36 cellular contexts compared by ENCODE assay signal in genomic region chr1:71294178-71294577, GRCh38.
A peak's percentile ranks its signal among the peaks of the same experiment; 100 is the strongest.
DNase-seq lines count a peak whose midpoint lies in the region; TF ChIP-seq lines count a peak whose summit lies in the region.
"Had no signal": no experiment of that assay in that cellular context is flagged by ENCODE, and none has a peak within 500 bp of the region (broad histone marks: within the 10 kb centered on the region; RNA-seq: fewer than 3 reads in every experiment).

No MANE protein-coding gene starts in this region.

- no peak overlapping the region; the same call in 1 of the 2 replicates for H3K27ac ChIP-seq in GM23248
- H3K27ac ChIP-seq in H9 (ENCODE audit: insufficient read length, low read depth, low read length), result no peak overlapping the region
- no peak overlapping the region for H3K27ac ChIP-seq in SK-N-SH (ENCODE audit: low read depth in 2 of 2, low read length in 1 of 2)
- H3K27ac ChIP-seq: A549, BLaER1, breast epithelium, epithelial cell of prostate, heart left ventricle, psoas muscle, SJCRH30, tibial nerve, VCaP had no signal

- H3K23me2 ChIP-seq in H9 (ENCODE audit: insufficient read length, low read depth, low read length, poor library complexity, severe bottlenecking), result no peaks in the 10 kb centered on the region

- no peak overlapping the region for H3K9ac ChIP-seq in GM23248
- no peak overlapping the region for H3K9ac ChIP-seq in H9 (ENCODE audit: extremely low read depth, insufficient read length, low read length)
- H3K9ac ChIP-seq in SK-N-SH, result no peak overlapping the region
- H3K9ac ChIP-seq: BLaER1 had no signal

- no peaks in the 10 kb centered on the region for H3K9me3 ChIP-seq in GM23248 (ENCODE audit: low read depth)
- H3K9me3 ChIP-seq in H9 (ENCODE audit: control insufficient read depth, low read depth, low read length), result no peaks in the 10 kb centered on the region
- no peaks in the 10 kb centered on the region for H3K9me3 ChIP-seq in SK-N-SH
- H3K9me3 ChIP-seq: A549, BLaER1, breast epithelium, heart left ventricle, psoas muscle, SJCRH30, tibial nerve had no signal

- H3K27ac Mint-ChIP-seq in H9, result no peak overlapping the region
- H3K27ac Mint-ChIP-seq: activated CD4-positive, alpha-beta T cell treated with anti-CD3 and anti-CD28 coated beads for 36 hours; activated CD8-positive, alpha-beta T cell treated with anti-CD3 and anti-CD28 coated beads, Interleukin-2, amount 10 ng/mL, durations not matched to agents 7 days and 5 days; activated naive CD4-positive, alpha-beta T cell treated with anti-CD3 and anti-CD28 coated beads, Interleukin-2, amount 50 U/mL, for 24 hours; activated T-helper 2 cell treated with anti-CD3 and anti-CD28 coated beads, Interferon-gamma antibody, Interleukin-2, Interleukin-4, amounts not matched to agents 10 μg/mL and 5 μg/mL and 100 μg/mL, durations not matched to agents 14 hours and 24 hours and 36 hours; natural killer cell had no signal

- H4K91ac ChIP-seq in H9 (ENCODE audit: insufficient read length, low read depth, low read length), result no peak overlapping the region

- H2BK120ac ChIP-seq in H9 (ENCODE audit: low read depth, low read length, poor library complexity, severe bottlenecking), result no peak overlapping the region

- no peak overlapping the region for H4K8ac ChIP-seq in H9 (replicated peaks; ENCODE audit: insufficient read length, low read depth, low read length)

- 0 out of 2 replicates have a peak, but pooled peaks cover 5% of the 10 kb centered on the region for H3F3A ChIP-seq in GM23248 (ENCODE audit: insufficient read depth)
- no peaks in the 10 kb centered on the region for H3F3A ChIP-seq in SK-N-SH (replicated peaks; ENCODE audit: insufficient read depth)

- 21 to 24% methylated on average over 5 of the region's 5 CpGs for WGBS in GM23248 (ENCODE audit: low coverage in 1 of 2, low lambda C conversion rate in 2 of 2, missing lambda C conversion rate in 2 of 2), 2 experiments
- WGBS in H9 (ENCODE audit: extremely low coverage, insufficient read length, low lambda C conversion rate), result no CpG with 5 or more reads among the region's 5 CpGs
- 38% methylated on average over 5 of the region's 5 CpGs for WGBS in SK-N-SH (ENCODE audit: low lambda C conversion rate)

- no peak overlapping the region for H3K23ac ChIP-seq in H9 (ENCODE audit: insufficient read length, low read depth, low read length)

- no peak overlapping the region for H3K18ac ChIP-seq in H9 (ENCODE audit: insufficient read length, low read depth, low read length)

- H3K36me3 Mint-ChIP-seq in H9 (ENCODE audit: insufficient read depth in 1 of 3, low read depth in 3 of 3), result peaks cover 0 to 14% (median 2%) of the 10 kb centered on the region in 3 experiments; a peak in 4 of 7 replicates
- H3K36me3 Mint-ChIP-seq: natural killer cell had no signal

- no peak overlapping the region for H2BK15ac ChIP-seq in H9 (ENCODE audit: low read depth, low read length)

- H2BK5ac ChIP-seq in H9 (ENCODE audit: insufficient read length, low read length), result no peak overlapping the region

- H3K9me2 ChIP-seq in GM23248 (ENCODE audit: insufficient read depth) (no peaks in the 10 kb centered on the region), SK-N-SH (no peaks in the 10 kb centered on the region)

- H3K4me1 Mint-ChIP-seq in H9, result peaks cover 3% of the 10 kb centered on the region in 2 experiments; a peak in 3 of 4 replicates
- H3K4me1 Mint-ChIP-seq: activated CD4-positive, alpha-beta T cell treated with anti-CD3 and anti-CD28 coated beads for 36 hours; activated naive CD4-positive, alpha-beta T cell treated with anti-CD3 and anti-CD28 coated beads, Interleukin-2, amount 50 U/mL, for 24 hours; natural killer cell had no signal

- H2AK5ac ChIP-seq in H9 (ENCODE audit: insufficient read length, low read length), result no peak overlapping the region

- H3K4me3 ChIP-seq in AG04449 (ENCODE audit: low read depth, low read length) (no peak overlapping the region), GM23248 (no peak overlapping the region), SK-N-SH (ENCODE audit: low read depth in 2 of 2, low read length in 1 of 2) (no peak overlapping the region)
- H3K4me3 ChIP-seq: A549, BLaER1, breast epithelium, heart left ventricle, psoas muscle, SJCRH30, tibial nerve had no signal

- no peak overlapping the region for H3K4ac ChIP-seq in H9 (ENCODE audit: low read depth, low read length)

- H2AFZ ChIP-seq in GM23248 (0 out of 2 replicates have a peak overlapping the region, but pooled peaks have one; percentile 8), H9 (ENCODE audit: low read length) (no peak overlapping the region), SK-N-SH (ENCODE audit: low read depth) (no peak overlapping the region)

- H3K27me3 ChIP-seq in GM23248 (replicated peaks; ENCODE audit: insufficient read depth), result no peaks in the 10 kb centered on the region
- H3K27me3 ChIP-seq in H9 (ENCODE audit: insufficient read depth, low read length), result no peaks in the 10 kb centered on the region
- no peaks in the 10 kb centered on the region for H3K27me3 ChIP-seq in SK-N-SH (ENCODE audit: insufficient read depth)
- H3K27me3 ChIP-seq: BLaER1, breast epithelium, heart left ventricle, SJCRH30, tibial nerve had no signal

- POLR2A ChIA-PET in AG04449 (lab: Yijun Ruan, JAX), result no interaction called here
- POLR2A ChIA-PET in SK-N-SH (lab: Yijun Ruan, JAX), result no interaction called here

- H3K4me2 ChIP-seq in GM23248 (ENCODE audit: unreplicated experiment) (peak overlapping the region; percentile 42), H9 (ENCODE audit: insufficient read depth, insufficient read length, low read length) (no peak overlapping the region), SK-N-SH (no peak overlapping the region)
- H3K4me2 ChIP-seq: A549, BLaER1 had no signal

- no peaks in the 10 kb centered on the region for H4K20me1 ChIP-seq in GM23248 (ENCODE audit: insufficient read depth)
- H4K20me1 ChIP-seq in H9 (ENCODE audit: control insufficient read depth, insufficient read depth, insufficient read length), result no peaks in the 10 kb centered on the region
- no peaks in the 10 kb centered on the region for H4K20me1 ChIP-seq in SK-N-SH (ENCODE audit: insufficient read depth)
- H4K20me1 ChIP-seq: BLaER1 had no signal

- no peak overlapping the region for H3K4me3 Mint-ChIP-seq in H9
- H3K4me3 Mint-ChIP-seq: activated CD4-positive, alpha-beta T cell treated with anti-CD3 and anti-CD28 coated beads for 36 hours; activated CD8-positive, alpha-beta T cell treated with anti-CD3 and anti-CD28 coated beads, Interleukin-2, amount 10 ng/mL, durations not matched to agents 7 days and 5 days; activated naive CD4-positive, alpha-beta T cell treated with anti-CD3 and anti-CD28 coated beads, Interleukin-2, amount 50 U/mL, for 24 hours; natural killer cell had no signal

- H3K56ac ChIP-seq in H9 (ENCODE audit: insufficient read length, low read depth, low read length), result no peak overlapping the region

- no peak overlapping the region for H2BK12ac ChIP-seq in H9 (ENCODE audit: insufficient read length, low read depth, low read length)

- H3K27me3 Mint-ChIP-seq in H9 (ENCODE audit: low read depth), result no peaks in the 10 kb centered on the region
- H3K27me3 Mint-ChIP-seq: activated CD4-positive, alpha-beta T cell treated with anti-CD3 and anti-CD28 coated beads for 36 hours; activated naive CD4-positive, alpha-beta T cell treated with anti-CD3 and anti-CD28 coated beads, Interleukin-2, amount 50 U/mL, for 24 hours had no signal

- H3K4me1 ChIP-seq in GM23248 (ENCODE audit: insufficient read depth), result peaks cover 21% of the 10 kb centered on the region
- no peaks in the 10 kb centered on the region for H3K4me1 ChIP-seq in H9 (ENCODE audit: insufficient read depth, low read length)
- H3K4me1 ChIP-seq in SK-N-SH (ENCODE audit: control insufficient read depth in 1 of 2, insufficient read depth in 2 of 2, low read depth in 1 of 2, low read length in 1 of 2), result no peaks in the 10 kb centered on the region; a peak in 1 of 4 replicates
- H3K4me1 ChIP-seq: A549, BLaER1, breast epithelium, heart left ventricle, psoas muscle, SJCRH30 had no signal

- H3K36me3 ChIP-seq in GM23248 (ENCODE audit: low read depth) (no peaks in the 10 kb centered on the region), SK-N-SH (replicated peaks in 1 of 2; ENCODE audit: control insufficient read depth in 1 of 2, insufficient read depth in 2 of 2, low read length in 1 of 2) (no peaks in the 10 kb centered on the region)
- H3K36me3 ChIP-seq: BLaER1, breast epithelium, heart left ventricle, SJCRH30, tibial nerve had no signal

- no peak overlapping the region for H3T11ph ChIP-seq in H9 (ENCODE audit: low read length)

- H2BK20ac ChIP-seq in H9 (ENCODE audit: low read depth, low read length, poor library complexity, severe bottlenecking), result no peak overlapping the region

- TF ChIP-seq CTCF in AG04449 (IDR thresholded peaks at IDR 0.05; ENCODE audit: insufficient read depth, low read length, missing control alignments), result no peak
- no peak for TF ChIP-seq CTCF in H9 (conservative IDR thresholded peaks at IDR 0.05)
- TF ChIP-seq CTCF in SK-N-SH (IDR thresholded peaks at IDR 0.05), result no peak
- TF ChIP-seq CTCF in GM13977 (IDR thresholded peaks at IDR 0.05; ENCODE audit: extremely low read depth, insufficient read depth, missing control alignments), result no peak

- H4K5ac ChIP-seq in H9 (ENCODE audit: insufficient read length, low read depth, low read length), result no peak overlapping the region

- CTCF ChIA-PET in AG04449 (lab: Yijun Ruan, JAX) (no interaction called here), SK-N-SH (lab: Yijun Ruan, JAX) (no interaction called here)

- TF ChIP-seq EP300 in SK-N-SH (IDR thresholded peaks at IDR 0.05; ENCODE audit: borderline replicate concordance in 1 of 2, low read depth in 1 of 2, low read length in 1 of 2), result no peak

- H3K9me3 Mint-ChIP-seq in H9, result peaks cover 0 to 13% of the 10 kb centered on the region in 2 experiments; a peak in 2 of 5 replicates

- in situ Hi-C loops in GM23248 (cut with MboI) (no loop called here), GM13977 (cut with MboI; ENCODE audit: low pct_unique_long_range_greater_than_20kb, low sequenced_read_pairs, unreplicated experiment) (no loop called here)

- no peak overlapping the region for H3K14ac ChIP-seq in H9 (ENCODE audit: insufficient read depth, low read length)

- no peak for TF ChIP-seq RAD21 in SK-N-SH (IDR thresholded peaks at IDR 0.05; ENCODE audit: low read length)

- no peaks in the 10 kb centered on the region for H3K79me1 ChIP-seq in H9 (ENCODE audit: insufficient read depth, low read depth, low read length, poor library complexity, severe bottlenecking)

- H3K79me2 ChIP-seq in GM23248 (ENCODE audit: insufficient read depth), result no peaks in the 10 kb centered on the region
- H3K79me2 ChIP-seq in H9 (ENCODE audit: insufficient read depth, low read length), result no peaks in the 10 kb centered on the region
- H3K79me2 ChIP-seq in SK-N-SH (ENCODE audit: insufficient read depth), result no peaks in the 10 kb centered on the region

- DNase-seq in AG04449 (ENCODE audit: low read depth, low spot score), result peak; percentile 10
- peak; percentile 66 for DNase-seq in GM23248
- peak; percentile 10 for DNase-seq in amniotic epithelial cell (ENCODE audit: low read depth)
- peak; percentile 55 for DNase-seq in fibroblast of peridontal ligament (ENCODE audit: extremely low read depth)
- no peak for DNase-seq in NCI-H524 treated with DMSO at 0.1 percent for 48 hours (lab: John Stamatoyannopoulos, UW)
- DNase-seq in H9, result no peak
- no peak for DNase-seq in SK-N-SH
- no peak for DNase-seq in GM13977 (ENCODE audit: low spot score)
- DNase-seq: activated CD4-positive, alpha-beta T cell treated with anti-CD3 and anti-CD28 coated beads for 36 hours; activated CD8-positive, alpha-beta T cell treated with anti-CD3 and anti-CD28 coated beads, Interleukin-2, amount 10 ng/mL, durations not matched to agents 7 days and 5 days; effector CD8-positive, alpha-beta T cell; foreskin melanocyte; heart left ventricle; KBM-7; left ventricle myocardium superior; midbrain; MM.1S; natural killer cell; NCI-H1105 treated with DMSO at 0.1 percent for 48 hours; NCI-H2029; NCI-H446; NCI-H774; nucleus accumbens; psoas muscle; SJCRH30; stimulated activated CD4-positive, alpha-beta T cell treated with anti-CD3 and anti-CD28 coated beads, Interleukin-15, amount 100 ng/mL, for 24 hours; stimulated activated CD4-positive, alpha-beta T cell treated with anti-CD3 and anti-CD28 coated beads, Interleukin-4, amount 100 ng/mL, for 4 hours; T-helper 9 cell had no signal

Comparison
In these comparisons a context has a peak if more than half of its experiments do, and no peak if none do; other contexts are left out.
1. DNase-seq: peak in AG04449 (single experiment), GM23248 (single experiment), amniotic epithelial cell (single experiment) and fibroblast of peridontal ligament (single experiment); none in NCI-H524 treated with DMSO at 0.1 percent for 48 hours (single experiment), H9 (single experiment), SK-N-SH (single experiment) and GM13977 (single experiment).